In the genomic region with DNA sequence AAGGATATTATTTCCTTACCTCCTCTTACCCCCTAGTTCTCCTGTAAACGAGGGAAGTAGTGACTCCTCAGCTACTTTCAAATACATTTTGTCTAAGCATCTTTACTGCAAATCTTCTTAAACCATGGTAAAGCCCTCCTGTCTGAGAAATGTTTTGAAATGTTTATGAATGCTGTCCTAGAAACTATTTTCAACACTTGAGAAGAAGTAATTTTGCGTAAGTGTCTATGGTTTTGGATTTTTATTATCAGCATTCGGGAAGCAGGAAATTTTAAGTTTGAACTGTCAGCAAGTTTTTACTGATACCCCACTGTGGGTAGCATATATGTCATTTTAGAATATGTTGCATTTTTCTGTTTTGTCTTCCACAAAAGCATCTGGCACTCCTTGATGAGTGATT, we compare ENCODE assay signal across 24 cellular contexts.
DNase-seq lines count a peak whose midpoint lies in the region; FAIRE-seq and TF ChIP-seq lines count a peak whose summit lies in the region.
"Had no signal": no experiment of that assay in that cellular context is flagged by ENCODE, and none has a peak within 500 bp of the region (broad histone marks: within the 10 kb centered on the region; RNA-seq: fewer than 3 reads in every experiment).

No MANE protein-coding gene starts in this region.

- peaks cover 7% of the 10 kb centered on the region for H3K4me1 Mint-ChIP-seq in astrocyte (ENCODE audit: low read depth, unreplicated experiment)
- peaks cover 8% of the 10 kb centered on the region for H3K4me1 Mint-ChIP-seq in nephron
- H3K4me1 Mint-ChIP-seq: CD8-positive, alpha-beta memory T cell had no signal

- H3K27ac Mint-ChIP-seq in astrocyte (ENCODE audit: unreplicated experiment) = no peak overlapping the region
- peak overlapping the region in 2 of 3 experiments; percentile 60 to 69 for H3K27ac Mint-ChIP-seq in nephron
- H3K27ac Mint-ChIP-seq: CD14-positive monocyte; CD4-positive, alpha-beta T cell; CD8-positive, alpha-beta memory T cell had no signal

- no peak overlapping the region for H3K4me3 ChIP-seq in AG10803 (ENCODE audit: low read length)
- no peak overlapping the region for H3K4me3 ChIP-seq in astrocyte (ENCODE audit: insufficient read depth, low read depth, low read length)
- H3K4me3 ChIP-seq: BLaER1 treated with 17β-estradiol and CSF1 and Interleukin-3, amounts not matched to agents 10 nM and 100 nM; GM12878; GM23248 had no signal

- H3K27me3 Mint-ChIP-seq in astrocyte (ENCODE audit: low read depth, unreplicated experiment) = no peaks in the 10 kb centered on the region
- no peaks in the 10 kb centered on the region for H3K27me3 Mint-ChIP-seq in nephron (ENCODE audit: low read depth)
- H3K27me3 Mint-ChIP-seq: CD4-positive, alpha-beta T cell; CD8-positive, alpha-beta memory T cell had no signal

- H3K27me3 ChIP-seq in astrocyte (ENCODE audit: insufficient read depth, low read length) = no peaks in the 10 kb centered on the region
- H3K27me3 ChIP-seq: BE2C; BLaER1 treated with 17β-estradiol and CSF1 and Interleukin-3, amounts not matched to agents 10 nM and 100 nM had no signal

- H3K79me2 ChIP-seq in astrocyte (ENCODE audit: insufficient read depth, low read length) = no peaks in the 10 kb centered on the region

- no peak overlapping the region for H3K27ac ChIP-seq in astrocyte (ENCODE audit: low read depth, low read length)
- H3K27ac ChIP-seq: 22Rv1; BLaER1 treated with 17β-estradiol and CSF1 and Interleukin-3, amounts not matched to agents 10 nM and 100 nM; GM23248 had no signal

- no peak overlapping the region for H3K9ac ChIP-seq in astrocyte (ENCODE audit: low read length)
- H3K9ac ChIP-seq: BLaER1 treated with 17β-estradiol and CSF1 and Interleukin-3, amounts not matched to agents 10 nM and 100 nM; GM23248 had no signal

- no peaks in the 10 kb centered on the region for H3K36me3 ChIP-seq in astrocyte (ENCODE audit: insufficient read depth, low read length)
- H3K36me3 ChIP-seq: BE2C; BLaER1 treated with 17β-estradiol and CSF1 and Interleukin-3, amounts not matched to agents 10 nM and 100 nM had no signal

- peak; percentile 20 for FAIRE-seq in astrocyte (lab: Jason Lieb, UNC)
- FAIRE-seq: A204.1, D721Med, GM12878, GM19239, H1 had no signal

- TF ChIP-seq CTCF in AG10803 (conservative IDR thresholded peaks at IDR 0.05; ENCODE audit: low read length) (no peak), astrocyte (IDR thresholded peaks at IDR 0.05; ENCODE audit: insufficient read depth, low read depth, low read length) (no peak), nephron (IDR thresholded peaks at IDR 0.05; ENCODE audit: unreplicated experiment in 3 of 3) (no peak)

- no peaks in the 10 kb centered on the region for H4K20me1 ChIP-seq in astrocyte (ENCODE audit: insufficient read depth, low read length)
- H4K20me1 ChIP-seq: BLaER1 treated with 17β-estradiol and CSF1 and Interleukin-3, amounts not matched to agents 10 nM and 100 nM had no signal

- no peaks in the 10 kb centered on the region for H3K4me1 ChIP-seq in astrocyte (ENCODE audit: insufficient read depth, low read length)
- H3K4me1 ChIP-seq: BE2C had no signal

- no peak overlapping the region for H2AFZ ChIP-seq in astrocyte (ENCODE audit: low read depth, low read length)
- H2AFZ ChIP-seq: GM23248 had no signal

- H3K4me3 Mint-ChIP-seq in astrocyte (ENCODE audit: unreplicated experiment) (no peak overlapping the region), nephron (no peak overlapping the region)
- H3K4me3 Mint-ChIP-seq: CD14-positive monocyte; CD4-positive, alpha-beta T cell; CD8-positive, alpha-beta memory T cell had no signal

- H3K36me3 Mint-ChIP-seq in astrocyte (ENCODE audit: low read depth, unreplicated experiment) = no peaks in the 10 kb centered on the region
- H3K36me3 Mint-ChIP-seq in nephron (ENCODE audit: low read depth) = no peaks in the 10 kb centered on the region
- H3K36me3 Mint-ChIP-seq: CD14-positive monocyte; CD8-positive, alpha-beta memory T cell had no signal

- H3K4me2 ChIP-seq in astrocyte (ENCODE audit: low read length) = no peak overlapping the region
- H3K4me2 ChIP-seq: BLaER1 treated with 17β-estradiol and CSF1 and Interleukin-3, amounts not matched to agents 10 nM and 100 nM had no signal

- H3K9me3 Mint-ChIP-seq in astrocyte (ENCODE audit: unreplicated experiment) (peaks cover 8% of the 10 kb centered on the region), nephron (peaks cover 11% of the 10 kb centered on the region)
- H3K9me3 Mint-ChIP-seq: CD4-positive, alpha-beta T cell had no signal

- no peaks in the 10 kb centered on the region for H3K9me3 ChIP-seq in astrocyte (ENCODE audit: insufficient read depth, low read depth, low read length)
- H3K9me3 ChIP-seq: BE2C had no signal

- DNase-seq in AG10803 (ENCODE audit: low read depth) (peak; percentile 58), astrocyte (ENCODE audit: low read depth) (no peak), NCI-H82 treated with DMSO at 0.1 percent for 48 hours (lab: John Stamatoyannopoulos, UW; ENCODE audit: unreplicated experiment) (no peak), MV-4-11 (lab: John Stamatoyannopoulos, UW) (no peak), hepatic stellate cell (ENCODE audit: low spot score) (no peak)
- DNase-seq: AML-193; BE2C; CD4-positive, alpha-beta T cell; CD8-positive, alpha-beta memory T cell; DMS 273 treated with DMSO at 0.1 percent for 48 hours; DMS79; EL; GDM1; GM23248; H7 had no signal
